25 cellular contexts compared by ENCODE assay signal in the genomic region with DNA sequence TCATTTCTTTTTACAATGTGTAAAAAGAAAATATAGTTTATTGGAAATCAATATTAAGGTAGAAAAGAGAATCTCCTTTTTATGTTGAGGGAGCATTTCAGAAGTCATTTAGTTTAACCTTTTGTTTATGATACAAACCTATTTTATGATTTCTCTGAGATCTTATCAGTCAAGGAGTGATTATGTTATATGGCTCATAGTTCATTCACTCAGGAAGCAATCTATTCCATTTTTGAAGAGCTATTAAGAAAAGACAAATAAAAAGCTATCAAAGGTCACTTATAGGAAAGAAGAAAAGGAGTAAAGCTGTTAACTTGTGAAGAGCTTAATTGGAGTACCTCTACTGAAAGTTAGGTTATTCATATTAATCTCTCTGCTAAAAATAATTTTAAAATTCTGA.
A peak's percentile ranks its signal among the peaks of the same experiment; 100 is the strongest.
DNase-seq lines count a peak whose midpoint lies in the region; ATAC-seq, FAIRE-seq and TF ChIP-seq lines count a peak whose summit lies in the region.
"Had no signal": no experiment of that assay in that cellular context is flagged by ENCODE, and none has a peak within 500 bp of the region (broad histone marks: within the 10 kb centered on the region; RNA-seq: fewer than 3 reads in every experiment).

No MANE protein-coding gene starts in this region.

- no peak for TF ChIP-seq CTCF in PC-3 (conservative IDR thresholded peaks at IDR 0.05; ENCODE audit: low read depth, low read length)

- H3K9me3 ChIP-seq in PC-3 (ENCODE audit: low read length), result no peaks in the 10 kb centered on the region
- no peaks in the 10 kb centered on the region for H3K9me3 ChIP-seq in small intestine (ENCODE audit: control insufficient read depth, low read depth)
- H3K9me3 ChIP-seq: SJSA1 had no signal

- H3K27me3 ChIP-seq in PC-3 (ENCODE audit: low read length), result no peaks in the 10 kb centered on the region
- H3K27me3 ChIP-seq in small intestine (ENCODE audit: control insufficient read depth in 2 of 2, insufficient read depth in 2 of 2, low read length in 2 of 2), result no peaks in the 10 kb centered on the region
- H3K27me3 ChIP-seq: SJSA1 had no signal

- intact Hi-C loops in PC-3 (cut with micrococcal nuclease), result loop anchor here (10.0 kb wide), 1 partner anchor 336 kb away; no protein-coding TSS in a partner anchor

- H4K20me1 ChIP-seq in PC-3 (ENCODE audit: low read length), result no peaks in the 10 kb centered on the region

- peak; percentile 30 for DNase-seq in HT-29 (ENCODE audit: low spot score)
- peak; percentile 17 for DNase-seq in PC-3
- DNase-seq in frontal cortex (ENCODE audit: low spot score in 2 of 2), result no peak
- DNase-seq in small intestine, result peak; percentile 76
- DNase-seq in activated CD8-positive, alpha-beta memory T cell treated with anti-CD3 and anti-CD28 coated beads for 24 hours, result no peak
- no peak for DNase-seq in HEK293T (ENCODE audit: extremely low spot score)
- no peak for DNase-seq in NCI-H524 (lab: John Stamatoyannopoulos, UW)
- DNase-seq in NCI-H345 treated with DMSO at 0.1 percent for 48 hours (lab: John Stamatoyannopoulos, UW; ENCODE audit: unreplicated experiment), result no peak
- DNase-seq: CD8-positive, alpha-beta memory T cell; DMS 273 treated with DMSO at 0.1 percent for 48 hours; HCEC 1CT; Karpas-422; NCI-H1092 treated with DMSO at 0.1 percent for 48 hours; NCI-H2029; NCI-H2171; NCI-H345; NCI-H524 treated with DMSO at 0.1 percent for 48 hours; NCI-H774; Right ventricle myocardium superior; RPMI8226 had no signal

- H3K36me3 ChIP-seq in PC-3 (ENCODE audit: low read depth, low read length) (no peaks in the 10 kb centered on the region), small intestine (ENCODE audit: control insufficient read depth in 2 of 2, insufficient read depth in 2 of 2, low read length in 2 of 2) (no peaks in the 10 kb centered on the region)
- H3K36me3 ChIP-seq: SJSA1 had no signal

- 0 out of 2 replicates have a peak overlapping the region, but pooled peaks have one; percentile 9 for H3K4me2 ChIP-seq in PC-3 (ENCODE audit: low read length)

- peak; percentile 21; the same call in 1 of the 2 replicates for ATAC-seq in PC-3
- ATAC-seq: HepG2 had no signal

- H3K27ac ChIP-seq in PC-3 (ENCODE audit: low read length) (no peak overlapping the region), small intestine (ENCODE audit: low read depth in 1 of 2, low read length in 1 of 2) (no peak overlapping the region)
- H3K27ac ChIP-seq: C4-2B, SJSA1 had no signal

- FAIRE-seq in frontal cortex (lab: Jason Lieb, UNC) (peak; percentile 36), small intestine (lab: Jason Lieb, UNC) (peak; percentile 96)
- FAIRE-seq: GM18507, H1, HepG2 had no signal

- no peak overlapping the region for H2AFZ ChIP-seq in PC-3 (ENCODE audit: low read length)

- H3F3A ChIP-seq in PC-3 (ENCODE audit: low read length, unreplicated experiment), result no peaks in the 10 kb centered on the region

- BruUV-seq in PC-3 (replicated peaks; lab: Mats Ljungman, UMichigan), result no TSS peak

- CTCF ChIA-PET in PC-3 (lab: Charles Lee), result interaction anchor here (0.6 kb wide), 1 partner anchor 67 kb away, joined by 4 read pairs; no protein-coding TSS in a partner anchor
- CTCF ChIA-PET in HEK293T (lab: Yijun Ruan, JAX), result no interaction called here

- no peak overlapping the region for H3K9ac ChIP-seq in PC-3 (ENCODE audit: low read length)

- POLR2A ChIA-PET in PC-3 (lab: Charles Lee; ENCODE audit: unreplicated experiment) (no interaction called here), HEK293T (lab: Yijun Ruan, JAX) (no interaction called here)

- H3K9me2 ChIP-seq in PC-3 (replicated peaks; ENCODE audit: low read length), result no peaks in the 10 kb centered on the region

- H3K4me1 ChIP-seq in PC-3 (ENCODE audit: insufficient read depth, low read length), result peaks cover 30% of the 10 kb centered on the region
- H3K4me1 ChIP-seq in small intestine (ENCODE audit: control insufficient read depth in 2 of 2, insufficient read depth in 1 of 2, low read depth in 1 of 2, low read length in 1 of 2), result peaks cover 0 to 3% of the 10 kb centered on the region in 2 donors

- no peaks in the 10 kb centered on the region for H3K79me2 ChIP-seq in PC-3 (ENCODE audit: low read length)

- H3K4me3 ChIP-seq in PC-3 (ENCODE audit: low read length), result no peak overlapping the region
- H3K4me3 ChIP-seq in small intestine (ENCODE audit: low read depth in 1 of 2, low read length in 2 of 2), result no peak overlapping the region
- H3K4me3 ChIP-seq: SJSA1 had no signal

TF ChIP-seq in HEK293T, 16 proteins besides CTCF, POLR2A, EP300 and RAD21:
- no peak for TF ChIP-seq TARDBP (IDR thresholded peaks at IDR 0.05)
- TF ChIP-seq ARNT (IDR thresholded peaks at IDR 0.05), result no peak
- no peak for TF ChIP-seq L3MBTL2 (conservative IDR thresholded peaks at IDR 0.05)

Comparison
In these comparisons a context has a peak if more than half of its experiments do, and no peak if none do; other contexts are left out.
1. DNase-seq: peak in HT-29 (single experiment), PC-3 (single experiment) and small intestine (single experiment); none in frontal cortex (0 of 2), activated CD8-positive, alpha-beta memory T cell treated with anti-CD3 and anti-CD28 coated beads for 24 hours (single experiment), HEK293T (single experiment), NCI-H524 (0 of 2) and NCI-H345 treated with DMSO at 0.1 percent for 48 hours (single experiment).